9 cellular contexts compared by ENCODE assay signal in genomic region chr1:156705918-156706646, GRCh38. TPM values are rescaled to one million over a fixed set of nuclear protein-coding genes. Genes with fewer than 3 reads are reported as not detected.
A peak's percentile ranks its signal among the peaks of the same experiment; 100 is the strongest.
DNase-seq lines count a peak whose midpoint lies in the region; ATAC-seq, FAIRE-seq and TF ChIP-seq lines count a peak whose summit lies in the region.
"Had no signal": no experiment of that assay in that cellular context is flagged by ENCODE, and none has a peak within 500 bp of the region (broad histone marks: within the 10 kb centered on the region; RNA-seq: fewer than 3 reads in every experiment).

No MANE protein-coding gene starts in this region.

- ATAC-seq in natural killer cell (peak; percentile 57 to 65 (median 63)), HG03354 (IDR thresholded peaks at IDR 0.05; ENCODE audit: poor library complexity, severe bottlenecking, unreplicated experiment) (no peak)

- TF ChIP-seq CTCF in natural killer cell (IDR thresholded peaks at IDR 0.05) = peak; percentile 75

- peak overlapping the region in 1 of 2 donors; percentile 84 for H3K27ac Mint-ChIP-seq in natural killer cell
- H3K27ac Mint-ChIP-seq in stimulated activated naive CD8-positive, alpha-beta T cell treated with anti-CD3 and anti-CD28 coated beads, Interleukin-15, Interleukin-2, amounts not matched to agents 100 ng/mL and 50 ng/mL, for 24 hours = peak overlapping the region; percentile 55

- FAIRE-seq in GM19239 (lab: Jason Lieb, UNC) = no peak
- FAIRE-seq: GM18507 had no signal

- intact Hi-C loops in natural killer cell (cut with micrococcal nuclease) = loop anchor here (2.0 kb wide), 1 partner anchor 13 kb away; no protein-coding TSS in a partner anchor

- no peak for TF ChIP-seq POLR2A in erythroblast (IDR thresholded peaks at IDR 0.05; ENCODE audit: low read length)

- DNase-seq in 8988T (peak; percentile 62), GM19239 (ENCODE audit: insufficient read length, low spot score) (peak; percentile 58), NCI-H748 (lab: John Stamatoyannopoulos, UW; ENCODE audit: unreplicated experiment) (peak; percentile 71), erythroblast (lab: John Stamatoyannopoulos, UW) (peak; percentile 56 to 71), natural killer cell (peak; percentile 58)
- DNase-seq in activated T-cell treated with anti-CD3 and anti-CD28 coated beads, Interleukin-2, amount 50 U/mL, for 1 hour = peak; percentile 79

- H3K27me3 Mint-ChIP-seq in natural killer cell (ENCODE audit: low read depth in 2 of 2) = peaks cover 16 to 26% of the 10 kb centered on the region in 2 donors
- peaks cover 26% of the 10 kb centered on the region for H3K27me3 Mint-ChIP-seq in stimulated activated naive CD8-positive, alpha-beta T cell treated with anti-CD3 and anti-CD28 coated beads, Interleukin-15, Interleukin-2, amounts not matched to agents 100 ng/mL and 50 ng/mL, for 24 hours

- peaks cover 18 to 33% of the 10 kb centered on the region in 2 donors for H3K4me1 Mint-ChIP-seq in natural killer cell
- H3K4me1 Mint-ChIP-seq in stimulated activated naive CD8-positive, alpha-beta T cell treated with anti-CD3 and anti-CD28 coated beads, Interleukin-15, Interleukin-2, amounts not matched to agents 100 ng/mL and 50 ng/mL, for 24 hours (ENCODE audit: low read depth) = peaks cover 27% of the 10 kb centered on the region

- no peaks in the 10 kb centered on the region for H3K36me3 Mint-ChIP-seq in natural killer cell
- H3K36me3 Mint-ChIP-seq in stimulated activated naive CD8-positive, alpha-beta T cell treated with anti-CD3 and anti-CD28 coated beads, Interleukin-15, Interleukin-2, amounts not matched to agents 100 ng/mL and 50 ng/mL, for 24 hours (ENCODE audit: low read depth) = no peaks in the 10 kb centered on the region

- peak overlapping the region; percentile 86 for H3K4me3 Mint-ChIP-seq in natural killer cell
- peak overlapping the region; percentile 78 for H3K4me3 Mint-ChIP-seq in stimulated activated naive CD8-positive, alpha-beta T cell treated with anti-CD3 and anti-CD28 coated beads, Interleukin-15, Interleukin-2, amounts not matched to agents 100 ng/mL and 50 ng/mL, for 24 hours

- H3K9me3 Mint-ChIP-seq in natural killer cell = no peaks in the 10 kb centered on the region
- no peaks in the 10 kb centered on the region for H3K9me3 Mint-ChIP-seq in stimulated activated naive CD8-positive, alpha-beta T cell treated with anti-CD3 and anti-CD28 coated beads, Interleukin-15, Interleukin-2, amounts not matched to agents 100 ng/mL and 50 ng/mL, for 24 hours

RNA-seq across cellular contexts. Expression of gene CRABP2, which starts 0.7 kb away (rescaled TPM):
- 1 to 10 TPM; 3.0 to 3.8 (median 3.0) TPM for total RNA-seq in natural killer cell

RNA-seq across cellular contexts. Expression of gene METTL25B, which starts 22.2 kb away (rescaled TPM):
- 10 to 100 TPM; 23.5 to 25.3 (median 23.8) TPM for total RNA-seq in natural killer cell

RNA-seq across cellular contexts. Expression of gene ISG20L2, which starts 22.5 kb away (rescaled TPM):
- total RNA-seq in natural killer cell = 10 to 100 TPM; 60.3 to 71.9 (median 68.7) TPM

RNA-seq across cellular contexts. Expression of gene NES, which starts 28.9 kb away (rescaled TPM):
- not detected for total RNA-seq in natural killer cell

RNA-seq across cellular contexts. Expression of gene MRPL24, which starts 34.8 kb away (rescaled TPM):
- total RNA-seq in natural killer cell = 10 to 100 TPM; 15.9 to 19.7 (median 18.7) TPM
